In genomic region chr5:3337812-3338541, GRCh38 we compare ENCODE assay signal across 22 cellular contexts.
DNase-seq lines count a peak whose midpoint lies in the region; ATAC-seq, FAIRE-seq and TF ChIP-seq lines count a peak whose summit lies in the region.
"Had no signal": no experiment of that assay in that cellular context is flagged by ENCODE, and none has a peak within 500 bp of the region (broad histone marks: within the 10 kb centered on the region; RNA-seq: fewer than 3 reads in every experiment).

No MANE protein-coding gene starts in this region.

- peak; percentile 67 for DNase-seq in cardiac septum (ENCODE audit: low spot score)
- DNase-seq in Right ventricle myocardium inferior (ENCODE audit: missing footprints), result no peak
- peak; percentile 57 for DNase-seq in chondrocyte (ENCODE audit: low spot score)
- DNase-seq in sigmoid colon, result peak; percentile 48
- no peak for DNase-seq in kidney
- no peak for DNase-seq in stimulated activated effector memory CD8-positive, alpha-beta T cell treated with anti-CD3 and anti-CD28 coated beads, Interleukin-12 subunit alpha, Interleukin-12 subunit beta, amount 100 ng/mL, for 72 hours (ENCODE audit: low spot score in 2 of 2)
- DNase-seq: Caco-2; CD4-positive, CD25-positive, alpha-beta regulatory T cell; CD8-positive, alpha-beta T cell; DMS153; DMS79; EL; GDM1; GOT3; H7; HCEC 1CT had no signal

- FAIRE-seq in kidney (lab: Jason Lieb, UNC), result no peak
- FAIRE-seq: A204.1, GM12878 had no signal

- H3K27ac ChIP-seq in sigmoid colon, result no peak overlapping the region
- H3K27ac ChIP-seq in kidney (ENCODE audit: low read depth in 2 of 2, low read length in 2 of 2), result no peak overlapping the region
- H3K27ac ChIP-seq: 22Rv1, BLaER1, C4-2B had no signal

- no peak overlapping the region for H3K4me3 Mint-ChIP-seq in chondrocyte (ENCODE audit: unreplicated experiment)
- H3K4me3 Mint-ChIP-seq in stimulated activated effector memory CD8-positive, alpha-beta T cell treated with anti-CD3 and anti-CD28 coated beads, Interleukin-12 subunit alpha, Interleukin-12 subunit beta, amount 100 ng/mL, for 72 hours, result no peak overlapping the region
- H3K4me3 Mint-ChIP-seq: B cell; CD4-positive, CD25-positive, alpha-beta regulatory T cell; CD8-positive, alpha-beta T cell had no signal

- no peak overlapping the region for H3K27ac Mint-ChIP-seq in chondrocyte (ENCODE audit: unreplicated experiment)
- no peak overlapping the region for H3K27ac Mint-ChIP-seq in stimulated activated effector memory CD8-positive, alpha-beta T cell treated with anti-CD3 and anti-CD28 coated beads, Interleukin-12 subunit alpha, Interleukin-12 subunit beta, amount 100 ng/mL, for 72 hours
- H3K27ac Mint-ChIP-seq: B cell; CD4-positive, CD25-positive, alpha-beta regulatory T cell; CD8-positive, alpha-beta T cell had no signal

- H3K4me1 Mint-ChIP-seq in chondrocyte (ENCODE audit: low read depth), result no peaks in the 10 kb centered on the region
- no peaks in the 10 kb centered on the region for H3K4me1 Mint-ChIP-seq in stimulated activated effector memory CD8-positive, alpha-beta T cell treated with anti-CD3 and anti-CD28 coated beads, Interleukin-12 subunit alpha, Interleukin-12 subunit beta, amount 100 ng/mL, for 72 hours
- H3K4me1 Mint-ChIP-seq: B cell had no signal

- no peaks in the 10 kb centered on the region for H3K36me3 ChIP-seq in sigmoid colon
- H3K36me3 ChIP-seq in kidney (ENCODE audit: control insufficient read depth in 1 of 2, insufficient read depth in 2 of 2, low read length in 2 of 2), result no peaks in the 10 kb centered on the region
- H3K36me3 ChIP-seq: BLaER1 had no signal

- H3K27me3 Mint-ChIP-seq in chondrocyte (ENCODE audit: low read depth), result no peaks in the 10 kb centered on the region
- H3K27me3 Mint-ChIP-seq: B cell; CD4-positive, CD25-positive, alpha-beta regulatory T cell had no signal

- H3K4me3 ChIP-seq in sigmoid colon (no peak overlapping the region), kidney (ENCODE audit: low read length in 2 of 2) (no peak overlapping the region)
- H3K4me3 ChIP-seq: BLaER1, GM12878 had no signal

- TF ChIP-seq EP300 in sigmoid colon (IDR thresholded peaks at IDR 0.05), result no peak

- H3K4me1 ChIP-seq in sigmoid colon (no peaks in the 10 kb centered on the region), kidney (ENCODE audit: control insufficient read depth in 1 of 2, insufficient read depth in 1 of 2, low read depth in 1 of 2, low read length in 2 of 2) (no peaks in the 10 kb centered on the region)
- H3K4me1 ChIP-seq: Caco-2 had no signal

- no peaks in the 10 kb centered on the region for H3K36me3 Mint-ChIP-seq in chondrocyte (ENCODE audit: low read depth)
- H3K36me3 Mint-ChIP-seq in stimulated activated effector memory CD8-positive, alpha-beta T cell treated with anti-CD3 and anti-CD28 coated beads, Interleukin-12 subunit alpha, Interleukin-12 subunit beta, amount 100 ng/mL, for 72 hours, result no peaks in the 10 kb centered on the region
- H3K36me3 Mint-ChIP-seq: CD4-positive, CD25-positive, alpha-beta regulatory T cell; CD8-positive, alpha-beta T cell had no signal

- TF ChIP-seq CTCF in chondrocyte (IDR thresholded peaks at IDR 0.05), result no peak
- TF ChIP-seq CTCF in sigmoid colon (IDR thresholded peaks at IDR 0.05), result no peak
- TF ChIP-seq CTCF in kidney (IDR thresholded peaks at IDR 0.05; ENCODE audit: borderline replicate concordance, extremely low read depth, insufficient read depth), result no peak

- intact Hi-C loops in cardiac septum (cut with DNase I) (no loop called here), Right ventricle myocardium inferior (cut with DNase I) (no loop called here), sigmoid colon (cut with DNase I) (no loop called here), kidney (cut with DNase I) (no loop called here)

- H3K9me3 Mint-ChIP-seq in chondrocyte (ENCODE audit: low read depth), result no peaks in the 10 kb centered on the region
- no peaks in the 10 kb centered on the region for H3K9me3 Mint-ChIP-seq in stimulated activated effector memory CD8-positive, alpha-beta T cell treated with anti-CD3 and anti-CD28 coated beads, Interleukin-12 subunit alpha, Interleukin-12 subunit beta, amount 100 ng/mL, for 72 hours
- H3K9me3 Mint-ChIP-seq: CD8-positive, alpha-beta T cell had no signal

- no peak for ATAC-seq in Right ventricle myocardium inferior
- no peak for ATAC-seq in stimulated activated effector memory CD8-positive, alpha-beta T cell treated with anti-CD3 and anti-CD28 coated beads, Interleukin-12 subunit alpha, Interleukin-12 subunit beta, amount 100 ng/mL, for 72 hours
- ATAC-seq: CD8-positive, alpha-beta T cell; GM12878 had no signal

- H3K9me3 ChIP-seq in sigmoid colon (no peaks in the 10 kb centered on the region), kidney (ENCODE audit: control insufficient read depth in 1 of 2, low read length in 2 of 2) (no peaks in the 10 kb centered on the region)
- H3K9me3 ChIP-seq: BLaER1, Caco-2 had no signal

- WGBS in sigmoid colon, 2 donors, result 79 to 83% methylated on average over 16 of the region's 16 CpGs

- H3K9ac ChIP-seq in kidney (ENCODE audit: low read length in 2 of 2), result no peak overlapping the region
- H3K9ac ChIP-seq: BLaER1 had no signal

- H3K27me3 ChIP-seq in sigmoid colon, result no peaks in the 10 kb centered on the region
- H3K27me3 ChIP-seq: BLaER1 had no signal

- TF ChIP-seq POLR2A in sigmoid colon (IDR thresholded peaks at IDR 0.05), result no peak

Comparison
In these comparisons a context has a peak if more than half of its experiments do, and no peak if none do; other contexts are left out.
1. DNase-seq: peak in cardiac septum (single experiment), chondrocyte (single experiment) and sigmoid colon (single experiment); none in Right ventricle myocardium inferior (single experiment), kidney (single experiment) and stimulated activated effector memory CD8-positive, alpha-beta T cell treated with anti-CD3 and anti-CD28 coated beads, Interleukin-12 subunit alpha, Interleukin-12 subunit beta, amount 100 ng/mL, for 72 hours (0 of 2).